15 cellular contexts compared by ENCODE assay signal in the genomic region with DNA sequence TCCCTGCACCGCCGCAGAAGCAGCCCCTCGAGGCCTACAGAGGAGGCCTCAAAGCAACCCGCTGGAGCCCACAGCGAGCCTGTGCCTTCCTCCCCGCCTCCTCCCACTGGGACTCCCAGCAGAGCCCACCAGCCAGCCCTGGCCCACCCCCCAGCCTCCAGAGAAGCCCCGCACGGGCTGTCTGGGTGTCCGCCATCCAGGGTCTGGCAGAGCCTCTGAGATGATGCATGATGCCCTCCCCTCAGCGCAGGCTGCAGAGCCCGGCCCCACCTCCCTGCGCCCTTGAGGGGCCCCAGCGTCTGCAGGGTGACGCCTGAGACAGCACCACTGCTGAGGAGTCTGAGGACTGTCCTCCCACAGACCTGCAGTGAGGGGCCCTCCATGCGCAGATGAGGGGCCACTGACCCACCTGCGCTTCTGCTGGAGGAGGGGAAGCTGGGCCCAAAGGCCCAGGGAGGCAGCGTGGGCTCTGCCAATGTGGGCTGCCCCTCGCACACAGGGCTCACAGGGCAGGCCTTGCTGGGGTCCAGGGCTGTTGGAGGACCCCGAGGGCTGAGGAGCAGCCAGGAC. TPM values are rescaled to one million over a fixed set of nuclear protein-coding genes. Genes with fewer than 3 reads are reported as not detected.
DNase-seq lines count a peak whose midpoint lies in the region; ATAC-seq, FAIRE-seq and TF ChIP-seq lines count a peak whose summit lies in the region.
"Had no signal": no experiment of that assay in that cellular context is flagged by ENCODE, and none has a peak within 500 bp of the region (broad histone marks: within the 10 kb centered on the region; RNA-seq: fewer than 3 reads in every experiment).

No MANE protein-coding gene starts in this region.

- no peak for ATAC-seq in right lobe of liver
- ATAC-seq in HepG2 = no peak
- no peak for ATAC-seq in lung (ENCODE audit: insufficient read depth, low FRiP score)
- no peak for ATAC-seq in HG03521 (IDR thresholded peaks at IDR 0.05; ENCODE audit: unreplicated experiment)
- ATAC-seq: stimulated activated effector memory CD8-positive, alpha-beta T cell treated with anti-CD3 and anti-CD28 coated beads, Interleukin-12 subunit alpha, Interleukin-12 subunit beta, amount 100 ng/mL, for 72 hours; T-cell had no signal

- H2AFZ ChIP-seq in HepG2 (ENCODE audit: low read length) = no peak overlapping the region

- H3K27ac ChIP-seq in right lobe of liver = no peak overlapping the region
- no peak overlapping the region for H3K27ac ChIP-seq in HepG2 (ENCODE audit: extremely low read length, insufficient read depth, low read length)
- H3K27ac ChIP-seq in lung (ENCODE audit: low read depth in 1 of 2, low read length in 1 of 2) = no peak overlapping the region

- H3K9ac ChIP-seq in HepG2 (ENCODE audit: insufficient read depth, low read depth, low read length) = no peak overlapping the region

- TF ChIP-seq EP300 in HepG2 (IDR thresholded peaks at IDR 0.05; ENCODE audit: low read depth in 2 of 2, low read length in 2 of 2) (no peak), HepG2 (CRISPR knock-in tag; IDR thresholded peaks at IDR 0.05; ENCODE audit: borderline replicate concordance) (no peak)

- H4K20me1 ChIP-seq in HepG2 (ENCODE audit: insufficient read depth, low read length) = no peaks in the 10 kb centered on the region

- BruUV-seq in HepG2 (replicated peaks; lab: Mats Ljungman, UMichigan) = no TSS peak

- TF ChIP-seq RAD21 in HepG2 (CRISPR knock-in tag; IDR thresholded peaks at IDR 0.05) = no peak

- intact Hi-C loops in right lobe of liver (cut with DNase I) (no loop called here), HepG2 (cut with micrococcal nuclease; ENCODE audit: unreplicated experiment) (no loop called here)

- TF ChIP-seq CTCF in right lobe of liver (IDR thresholded peaks at IDR 0.05) = no peak
- no peak for TF ChIP-seq CTCF in HepG2 (CRISPR knock-in tag; IDR thresholded peaks at IDR 0.05)
- no peak for TF ChIP-seq CTCF in lung (IDR thresholded peaks at IDR 0.05; ENCODE audit: control extremely low read depth, extremely low read depth)

- CTCF ChIA-PET in HepG2 (lab: Yijun Ruan, JAX; ENCODE audit: low intra/inter-chr PET ratio, low total read pairs) = no interaction called here

- no peak for TF ChIP-seq POLR2A in right lobe of liver (IDR thresholded peaks at IDR 0.05)
- TF ChIP-seq POLR2A in HepG2 (IDR thresholded peaks at IDR 0.05; ENCODE audit: insufficient read depth in 1 of 2, low read depth in 2 of 2, low read length in 2 of 2) = no peak

- H3K27me3 ChIP-seq in right lobe of liver (no peaks in the 10 kb centered on the region), HepG2 (ENCODE audit: control insufficient read depth in 1 of 2, insufficient read depth in 2 of 2, low read length in 2 of 2) (no peaks in the 10 kb centered on the region), lung (ENCODE audit: control insufficient read depth, insufficient read depth) (no peaks in the 10 kb centered on the region)

- no peaks in the 10 kb centered on the region for H3K79me2 ChIP-seq in HepG2 (ENCODE audit: insufficient read depth, low read length)

- H3K9me3 ChIP-seq in right lobe of liver = no peaks in the 10 kb centered on the region
- H3K9me3 ChIP-seq in HepG2 (ENCODE audit: low read length) = no peaks in the 10 kb centered on the region
- H3K9me3 ChIP-seq in lung (ENCODE audit: control insufficient read depth in 2 of 2, insufficient read depth in 1 of 2, low read length in 1 of 2) = no peaks in the 10 kb centered on the region

- in situ Hi-C loops in HepG2 (cut with HindIII; ENCODE audit: extremely low pct_ligation_motif_present, low pct_unique_long_range_greater_than_20kb) = no loop called here

- POLR2A ChIA-PET in HepG2 (lab: Yijun Ruan, JAX) = no interaction called here

- no peaks in the 10 kb centered on the region for H3K36me3 ChIP-seq in right lobe of liver
- H3K36me3 ChIP-seq in HepG2 (replicated peaks in 1 of 2; ENCODE audit: control insufficient read depth in 1 of 2, insufficient read depth in 2 of 2, low read length in 2 of 2) = no peaks in the 10 kb centered on the region
- H3K36me3 ChIP-seq in lung (ENCODE audit: control insufficient read depth in 2 of 2, insufficient read depth in 2 of 2, low read length in 2 of 2) = peaks cover 0 to 18% of the 10 kb centered on the region in 2 donors

- H3K4me3 ChIP-seq in right lobe of liver (no peak overlapping the region), HepG2 (replicated peaks in 1 of 3; ENCODE audit: insufficient read depth in 1 of 3, low read depth in 2 of 3, low read length in 3 of 3) (no peak overlapping the region), lung (no peak overlapping the region)

- no peak overlapping the region for H3K4me2 ChIP-seq in HepG2 (ENCODE audit: low read depth, low read length)

- WGBS in right lobe of liver (ENCODE audit: insufficient coverage, low coverage, low lambda C conversion rate, missing lambda C conversion rate) = no CpG with 5 or more reads among the region's 19 CpGs
- WGBS in HepG2 (ENCODE audit: low lambda C conversion rate) = 81% methylated on average over 10 of the region's 19 CpGs
- WGBS in lung, 2 donors = 88 to 89% methylated on average over 19 of the region's 19 CpGs

- peak in 2 of 3 donors; percentile 41 to 54 for DNase-seq in right lobe of liver
- DNase-seq in HepG2 (ENCODE audit: low spot score) = no peak
- peak; percentile 4 for DNase-seq in activated naive CD4-positive, alpha-beta T cell treated with anti-CD3 and anti-CD28 coated beads, Interleukin-2, amount 50 U/mL, for 16 hours
- peak; percentile 28 for DNase-seq in lung (ENCODE audit: low spot score)
- DNase-seq in NCI-H2171 treated with DMSO at 0.1 percent for 48 hours (lab: John Stamatoyannopoulos, UW) = no peak
- no peak for DNase-seq in medulla oblongata (ENCODE audit: extremely low spot score)
- no peak for DNase-seq in NCI-H774 (lab: John Stamatoyannopoulos, UW)
- DNase-seq: C1 segment of cervical spinal cord; effector memory CD4-positive, alpha-beta T cell; NCI-H2029 treated with DMSO at 0.1 percent for 48 hours; nucleus accumbens had no signal

- H3K4me1 ChIP-seq in right lobe of liver (no peaks in the 10 kb centered on the region), HepG2 (ENCODE audit: insufficient read depth, low read length) (peaks cover 12% of the 10 kb centered on the region; the same call in 1 of the 2 replicates), lung (ENCODE audit: control insufficient read depth in 2 of 2, insufficient read depth in 2 of 2, low read length in 2 of 2) (no peaks in the 10 kb centered on the region)

- no peak for FAIRE-seq in HepG2 (lab: Jason Lieb, UNC)
- FAIRE-seq: G401.6 had no signal

TF ChIP-seq in HepG2, 621 proteins besides CTCF, POLR2A, EP300 and RAD21:
- TF ChIP-seq HHEX (CRISPR knock-in tag; IDR thresholded peaks at IDR 0.05) (no peak), ZNF557 (CRISPR knock-in tag; IDR thresholded peaks at IDR 0.05) (no peak)

RNA-seq across cellular contexts. Expression of a gene that starts 31.2 kb away (rescaled TPM):
- total RNA-seq in right lobe of liver = 10 to 100 TPM; 20.7 to 44.5 (median 27.8) TPM
- total RNA-seq in HepG2 (2016; rRNA removed; fragmentation: Illumina TruSeq; extraction: Trizol) = 2.1 and 5.5 TPM in 2 replicates
- 0.91 and 1.6 TPM in 2 replicates for total RNA-seq in HepG2 (2016; cell fraction: cytosol; rRNA removed; fragmentation: Illumina TruSeq; extraction: Trizol; ENCODE audit: low read depth)
- total RNA-seq in HepG2 (2016; cell fraction: insoluble cytoplasmic fraction; rRNA removed; fragmentation: Illumina TruSeq; extraction: Trizol) = 1.8 and 5.2 TPM in 2 replicates
- total RNA-seq in HepG2 (2016; cell fraction: membrane; rRNA removed; fragmentation: Illumina TruSeq; extraction: Trizol) = 1.9 and 2.0 TPM in 2 replicates
- total RNA-seq in HepG2 (2016; cell fraction: nucleus; rRNA removed; fragmentation: Illumina TruSeq; extraction: Trizol) = 5.4 and 7.0 TPM in 2 replicates
- polyA plus RNA-seq in HepG2 (2011; rRNA removed) = 4.0 and 4.8 TPM in 2 replicates
- 2.4 and 5.8 TPM in 2 replicates for polyA plus RNA-seq in HepG2 (2011; cell fraction: cytosol; rRNA removed)
- 6.0 and 8.9 TPM in 2 replicates for polyA plus RNA-seq in HepG2 (2011; cell fraction: nucleus; rRNA removed)
- 1.1 and 2.2 TPM in 2 replicates for polyA plus RNA-seq in HepG2 (2012)
- 1.3 and 1.7 TPM in 2 replicates for polyA plus RNA-seq in HepG2 (2016; cell fraction: cytosol; fragmentation: Illumina TruSeq; extraction: Trizol; ENCODE audit: low read depth)
- polyA plus RNA-seq in HepG2 (2016; cell fraction: insoluble cytoplasmic fraction; fragmentation: Illumina TruSeq; extraction: Trizol; ENCODE audit: low read depth) = 3.2 and 3.7 TPM in 2 replicates
- 2.1 and 3.5 TPM in 2 replicates for polyA plus RNA-seq in HepG2 (2016; cell fraction: membrane; fragmentation: Illumina TruSeq; extraction: Trizol; ENCODE audit: low read depth)
- 12.8 and 13.1 TPM in 2 replicates for polyA plus RNA-seq in HepG2 (2016; cell fraction: nucleus; fragmentation: Illumina TruSeq; extraction: Trizol; ENCODE audit: insufficient read depth, low read depth)
- polyA minus RNA-seq in HepG2 (2011; rRNA and poly(A)+ RNA removed; ENCODE audit: low replicate concordance) = 9.2 and 40.8 TPM in 2 replicates
- polyA minus RNA-seq in HepG2 (2011; cell fraction: cytosol; rRNA and poly(A)+ RNA removed) = 7.8 and 8.3 TPM in 2 replicates
- 2.1 and 4.8 TPM in 2 replicates for polyA minus RNA-seq in HepG2 (2011; cell fraction: nucleus; rRNA and poly(A)+ RNA removed)
- 10 to 100 TPM; 23.2 to 62.5 TPM for total RNA-seq in lung
- 10 to 100 TPM; 24.6 to 28.5 TPM for polyA plus RNA-seq in lung

Comparison
In these comparisons a context has a peak if more than half of its experiments do, and no peak if none do; other contexts are left out.
1. DNase-seq: peak in right lobe of liver (2 of 3), activated naive CD4-positive, alpha-beta T cell treated with anti-CD3 and anti-CD28 coated beads, Interleukin-2, amount 50 U/mL, for 16 hours (single experiment) and lung (single experiment); none in HepG2 (single experiment), NCI-H2171 treated with DMSO at 0.1 percent for 48 hours (single experiment), medulla oblongata (single experiment) and NCI-H774 (single experiment).